In the genomic region with DNA sequence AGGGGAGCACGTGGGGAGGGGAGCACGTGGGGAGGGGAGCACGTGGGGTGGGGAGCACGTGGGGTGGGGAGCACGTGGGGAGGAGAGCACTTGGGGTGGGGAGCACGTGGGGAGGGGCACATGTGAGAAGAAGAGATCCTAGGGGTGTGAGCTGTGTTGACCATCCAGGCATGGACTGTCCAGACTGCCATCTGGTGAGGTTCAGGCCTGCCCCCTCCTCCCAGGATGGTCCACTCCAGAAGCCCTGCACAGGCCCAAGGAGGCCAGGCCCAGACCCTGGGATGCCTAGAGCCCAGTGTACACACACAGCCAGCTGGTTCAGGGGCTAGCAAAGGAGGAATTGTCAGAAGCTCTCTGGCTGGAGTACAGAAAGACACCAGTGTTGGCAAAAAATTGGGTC, we compare ENCODE assay signal across 22 cellular contexts. TPM values are rescaled to one million over a fixed set of nuclear protein-coding genes. Genes with fewer than 3 reads are reported as not detected.
A peak's percentile ranks its signal among the peaks of the same experiment; 100 is the strongest.
DNase-seq lines count a peak whose midpoint lies in the region; ATAC-seq, FAIRE-seq and TF ChIP-seq lines count a peak whose summit lies in the region.
"Had no signal": no experiment of that assay in that cellular context is flagged by ENCODE, and none has a peak within 500 bp of the region (broad histone marks: within the 10 kb centered on the region; RNA-seq: fewer than 3 reads in every experiment).

No MANE protein-coding gene starts in this region.

- H3K4me1 ChIP-seq in BLaER1 (peaks cover 20% of the 10 kb centered on the region), GM23248 (ENCODE audit: insufficient read depth) (peaks cover 7% of the 10 kb centered on the region), K562 (replicated peaks in 1 of 2; ENCODE audit: control insufficient read depth in 2 of 2, insufficient read depth in 2 of 2, low read length in 2 of 2) (peaks cover 7 to 43% of the 10 kb centered on the region in 2 experiments; a peak in 4 of 5 replicates)
- H3K4me1 ChIP-seq: Caco-2 had no signal

- H2AFZ ChIP-seq in GM23248 (no peak overlapping the region), K562 (ENCODE audit: low read depth, low read length) (no peak overlapping the region)

- DNase-seq in GM23248 (no peak), K562 (ENCODE audit: extremely low read depth in 1 of 4, low spot score in 3 of 4) (no peak), NCI-H1694 treated with DMSO at 0.1 percent for 48 hours (lab: John Stamatoyannopoulos, UW) (no peak)
- DNase-seq: 8988T; ACHN; AML-193; BE2C; Caco-2; CD4-positive, CD25-positive, alpha-beta regulatory T cell; CD8-positive, alpha-beta T cell; DMS153; DND-41; GOT3; HFFc6 had no signal

- in situ Hi-C loops in GM23248 (cut with MboI), result no loop called here
- in situ Hi-C loops in K562 (cut with MboI), result no loop called here

- H3K27me3 ChIP-seq in BLaER1 (no peaks in the 10 kb centered on the region), GM23248 (replicated peaks; ENCODE audit: insufficient read depth) (no peaks in the 10 kb centered on the region), K562 (ENCODE audit: control insufficient read depth in 2 of 2, insufficient read depth in 2 of 2, low read length in 2 of 2) (no peaks in the 10 kb centered on the region)
- H3K27me3 ChIP-seq: BE2C had no signal

- H3K4me3 ChIP-seq in BLaER1, result no peak overlapping the region
- H3K4me3 ChIP-seq in GM23248, result no peak overlapping the region
- H3K4me3 ChIP-seq in K562, result no peak overlapping the region
- H3K4me3 ChIP-seq: A549 had no signal

- H4K20me1 ChIP-seq in BLaER1 (peaks cover 41% of the 10 kb centered on the region), GM23248 (ENCODE audit: insufficient read depth) (no peaks in the 10 kb centered on the region), K562 (replicated peaks; ENCODE audit: control insufficient read depth, insufficient read depth, low read length) (no peaks in the 10 kb centered on the region; the same call in 1 of the 2 replicates)

- H3K79me2 ChIP-seq in GM23248 (ENCODE audit: insufficient read depth), result peaks cover 44% of the 10 kb centered on the region
- peaks cover 28% of the 10 kb centered on the region for H3K79me2 ChIP-seq in K562 (ENCODE audit: control insufficient read depth, insufficient read depth, low read length)

- H3K36me3 ChIP-seq in BLaER1 (peaks cover 80% of the 10 kb centered on the region), GM23248 (ENCODE audit: low read depth) (no peaks in the 10 kb centered on the region; the same call in 1 of the 2 replicates), K562 (ENCODE audit: control insufficient read depth, insufficient read depth, low read length) (peaks cover 76% of the 10 kb centered on the region)

- WGBS in GM23248 (ENCODE audit: low coverage in 1 of 2, low lambda C conversion rate in 2 of 2, missing lambda C conversion rate in 2 of 2), 2 experiments, result 56% methylated on average over 6 of the region's 6 CpGs; no CpG with 5 or more reads in 1 of the 2 experiments
- no CpG with 5 or more reads among the region's 6 CpGs for WGBS in K562 (ENCODE audit: insufficient coverage, low coverage, missing lambda C conversion rate)

- no peak for TF ChIP-seq EP300 in K562 (IDR thresholded peaks at IDR 0.05; ENCODE audit: low read length)

- no peaks in the 10 kb centered on the region for H3K9me1 ChIP-seq in K562 (ENCODE audit: control insufficient read depth, insufficient read depth, low read length)

- CTCF ChIA-PET in K562 (lab: Yijun Ruan, JAX; ENCODE audit: low intra/inter-chr PET ratio), result no interaction called here

- BruUV-seq in K562 (replicated peaks; lab: Mats Ljungman, UMichigan), result no TSS peak

- H3K36me3 Mint-ChIP-seq in stimulated activated memory B cell treated with anti-CD40 and anti-IgM and Interleukin-4, amounts not matched to agents 10 μg/mL and 1 μg/mL and 100 μg/mL, for 72 hours, result peaks cover 38% of the 10 kb centered on the region
- H3K36me3 Mint-ChIP-seq: CD4-positive, CD25-positive, alpha-beta regulatory T cell had no signal

- no peaks in the 10 kb centered on the region for H3K9me2 ChIP-seq in GM23248 (ENCODE audit: insufficient read depth)

- H3K9me3 ChIP-seq in BLaER1, result no peaks in the 10 kb centered on the region
- no peaks in the 10 kb centered on the region for H3K9me3 ChIP-seq in GM23248 (ENCODE audit: low read depth)
- H3K9me3 ChIP-seq in K562 (replicated peaks; ENCODE audit: control insufficient read depth, insufficient read depth, low read depth, low read length), result no peaks in the 10 kb centered on the region
- H3K9me3 ChIP-seq: A549, BE2C, Caco-2, HAP-1 had no signal

- no peak for TF ChIP-seq RAD21 in K562 (CRISPR knock-in tag; conservative IDR thresholded peaks at IDR 0.05 in 1 of 2, IDR thresholded peaks at IDR 0.05 in 1 of 2)

- intact Hi-C loops in K562 (cut with micrococcal nuclease), result no loop called here

- H3K9me3 Mint-ChIP-seq in stimulated activated memory B cell treated with anti-CD40 and anti-IgM and Interleukin-4, amounts not matched to agents 10 μg/mL and 1 μg/mL and 100 μg/mL, for 72 hours, result no peaks in the 10 kb centered on the region
- H3K9me3 Mint-ChIP-seq: CD4-positive, CD25-positive, alpha-beta regulatory T cell; CD8-positive, alpha-beta T cell; HFFc6 had no signal

- FAIRE-seq in K562 (lab: Jason Lieb, UNC), result no peak
- FAIRE-seq: A549, G401.6, GM12878, H54 had no signal

- peaks cover 38% of the 10 kb centered on the region for H3K4me1 Mint-ChIP-seq in stimulated activated memory B cell treated with anti-CD40 and anti-IgM and Interleukin-4, amounts not matched to agents 10 μg/mL and 1 μg/mL and 100 μg/mL, for 72 hours

- no peak overlapping the region for H3K4me3 Mint-ChIP-seq in stimulated activated memory B cell treated with anti-CD40 and anti-IgM and Interleukin-4, amounts not matched to agents 10 μg/mL and 1 μg/mL and 100 μg/mL, for 72 hours

- no peak overlapping the region for H3K27ac Mint-ChIP-seq in stimulated activated memory B cell treated with anti-CD40 and anti-IgM and Interleukin-4, amounts not matched to agents 10 μg/mL and 1 μg/mL and 100 μg/mL, for 72 hours
- H3K27ac Mint-ChIP-seq: CD4-positive, CD25-positive, alpha-beta regulatory T cell; CD8-positive, alpha-beta T cell; HFFc6 had no signal

- ATAC-seq in K562 (no peak), HG03442 (IDR thresholded peaks at IDR 0.05; ENCODE audit: unreplicated experiment) (no peak)
- no peak for ATAC-seq in stimulated activated memory B cell treated with anti-CD40 and anti-IgM and Interleukin-4, amounts not matched to agents 10 μg/mL and 1 μg/mL and 100 μg/mL, for 72 hours
- ATAC-seq: A549; CD8-positive, alpha-beta T cell; GM12878 had no signal

- H3K4me2 ChIP-seq in BLaER1 (no peak overlapping the region), GM23248 (ENCODE audit: unreplicated experiment) (no peak overlapping the region), K562 (ENCODE audit: insufficient read depth, low read length) (no peak overlapping the region)

- peaks cover 10% of the 10 kb centered on the region; the same call in 1 of the 2 replicates for H3F3A ChIP-seq in GM23248 (ENCODE audit: insufficient read depth)

- H3K27ac ChIP-seq in BLaER1 (no peak overlapping the region), GM23248 (no peak overlapping the region), K562 (ENCODE audit: extremely low read depth, low read depth, low read length) (no peak overlapping the region)

- TF ChIP-seq POLR2A in K562 (conservative IDR thresholded peaks at IDR 0.05), result no peak

- no peak for TF ChIP-seq CTCF in K562 (IDR thresholded peaks at IDR 0.05 in 2 of 3, conservative IDR thresholded peaks at IDR 0.05 in 1 of 3; ENCODE audit: insufficient read depth in 2 of 3, low read depth in 1 of 3, low read length in 3 of 3)

- POLR2A ChIA-PET in K562 (lab: Yijun Ruan, JAX), result no interaction called here

- H3K27me3 Mint-ChIP-seq in stimulated activated memory B cell treated with anti-CD40 and anti-IgM and Interleukin-4, amounts not matched to agents 10 μg/mL and 1 μg/mL and 100 μg/mL, for 72 hours, result no peaks in the 10 kb centered on the region
- H3K27me3 Mint-ChIP-seq: CD4-positive, CD25-positive, alpha-beta regulatory T cell had no signal

- H3K9ac ChIP-seq in BLaER1, result 0 out of 2 replicates have a peak overlapping the region, but pooled peaks have one; percentile 88
- H3K9ac ChIP-seq in GM23248, result 0 out of 2 replicates have a peak overlapping the region, but pooled peaks have one; percentile 85
- no peak overlapping the region for H3K9ac ChIP-seq in K562 (ENCODE audit: insufficient read depth in 1 of 2, low read depth in 2 of 2, low read length in 2 of 2)

RNA-seq across cellular contexts. Expression of a gene that starts 2.3 kb away (rescaled TPM):
- 5.2 and 8.2 TPM in 2 replicates for total RNA-seq in GM23248 (2014; rRNA removed; shearing (Covaris generic))
- 3.3 and 4.4 TPM in 2 replicates for polyA plus RNA-seq in GM23248 (2016; fragmentation: Nextera tagmentation; extraction: Ambion mirVana)
- 42.9 and 79.4 TPM in 2 replicates for total RNA-seq in K562 (2011; cell fraction: chromatin; rRNA removed; ENCODE audit: low replicate concordance)
- total RNA-seq in K562 (2011; cell fraction: nucleolus; rRNA removed), result 32.0 TPM in 2 replicates
- 23.1 and 26.3 TPM in 2 replicates for total RNA-seq in K562 (2011; cell fraction: nucleoplasm; rRNA removed)
- total RNA-seq in K562 (2014; rRNA removed), result 14.4 and 15.8 TPM in 2 replicates
- 7.1 and 8.8 TPM in 2 replicates for total RNA-seq in K562 (2014; rRNA removed; fragmentation: Illumina TruSeq; extraction: Trizol)
- total RNA-seq in K562 (2015; rRNA removed; fragmentation: Illumina TruSeq; extraction: Trizol), result 9.3 and 11.1 TPM in 2 replicates
- 17.1 and 18.7 TPM in 2 replicates for total RNA-seq in K562 (2021)
- 4.4 and 4.5 TPM in 2 replicates for polyA plus RNA-seq in K562 (2011; rRNA removed)
- polyA plus RNA-seq in K562 (2011; cell fraction: cytosol; rRNA removed), result 3.2 and 7.4 TPM in 2 replicates
- polyA plus RNA-seq in K562 (2011; cell fraction: nucleus; rRNA removed), result 16.1 and 32.6 TPM in 2 replicates
- polyA plus RNA-seq in K562 (2012), result 9.7 and 10.5 TPM in 2 replicates
- polyA plus RNA-seq in K562 (2014; fragmentation: Illumina TruSeq; extraction: Trizol), result 8.8 and 9.0 TPM in 2 replicates
- under 1 TPM; 0.21 to 0.46 TPM for polyA plus RNA-seq in K562 (2014; fragmentation: Nextera tagmentation; extraction: Ambion mirVana)
- 18.7 and 21.8 TPM in 2 replicates for polyA plus RNA-seq in K562 (2014; rRNA removed)
- 6.7 and 10.2 TPM in 2 replicates for polyA minus RNA-seq in K562 (2011; rRNA and poly(A)+ RNA removed)
- 6.1 and 7.4 TPM in 2 replicates for polyA minus RNA-seq in K562 (2011; cell fraction: cytosol; rRNA and poly(A)+ RNA removed)
- polyA minus RNA-seq in K562 (2011; cell fraction: nucleus; rRNA and poly(A)+ RNA removed), result 8.3 and 11.7 TPM in 2 replicates

RNA-seq across cellular contexts. Expression of a gene that starts 12.8 kb away (rescaled TPM):
- 36.4 and 50.2 TPM in 2 replicates for total RNA-seq in GM23248 (2014; rRNA removed; shearing (Covaris generic))
- polyA plus RNA-seq in GM23248 (2016; fragmentation: Nextera tagmentation; extraction: Ambion mirVana) (11.2 and 13.0 TPM in 2 replicates), K562 (2011; rRNA removed) (77.3 and 92.6 TPM in 2 replicates), K562 (2014; fragmentation: Illumina TruSeq; extraction: Trizol) (72.6 and 75.9 TPM in 2 replicates), K562 (2014; fragmentation: Nextera tagmentation; extraction: Ambion mirVana) (1 to 10 TPM; 6.7 to 9.6 TPM), K562 (2014; rRNA removed) (106 and 108 TPM in 2 replicates)
- total RNA-seq in K562 (2011; cell fraction: chromatin; rRNA removed; ENCODE audit: low replicate concordance), result 129 and 278 TPM in 2 replicates
- 185 and 197 TPM in 2 replicates for total RNA-seq in K562 (2011; cell fraction: nucleolus; rRNA removed)
- total RNA-seq in K562 (2011; cell fraction: nucleoplasm; rRNA removed), result 143 and 151 TPM in 2 replicates
- total RNA-seq in K562 (2014; rRNA removed) (79.0 and 88.8 TPM in 2 replicates), K562 (2014; rRNA removed; fragmentation: Illumina TruSeq; extraction: Trizol) (38.1 and 38.3 TPM in 2 replicates), K562 (2015; rRNA removed; fragmentation: Illumina TruSeq; extraction: Trizol) (61.3 and 65.5 TPM in 2 replicates), K562 (2021) (101 and 104 TPM in 2 replicates)
- polyA plus RNA-seq in K562 (2011; cell fraction: cytosol; rRNA removed), result 45.3 and 59.9 TPM in 2 replicates
- 432 and 490 TPM in 2 replicates for polyA plus RNA-seq in K562 (2011; cell fraction: nucleus; rRNA removed)
- 54.6 and 62.9 TPM in 2 replicates for polyA plus RNA-seq in K562 (2012)
- polyA minus RNA-seq in K562 (2011; rRNA and poly(A)+ RNA removed), result 19.2 and 21.9 TPM in 2 replicates
- 33.9 and 46.1 TPM in 2 replicates for polyA minus RNA-seq in K562 (2011; cell fraction: cytosol; rRNA and poly(A)+ RNA removed)
- 76.5 and 84.3 TPM in 2 replicates for polyA minus RNA-seq in K562 (2011; cell fraction: nucleus; rRNA and poly(A)+ RNA removed)

RNA-seq across cellular contexts. Expression of a gene that starts 12.8 kb away (rescaled TPM):
- total RNA-seq in GM23248 (2014; rRNA removed; shearing (Covaris generic)), result 58.7 and 102 TPM in 2 replicates
- 77.4 and 81.9 TPM in 2 replicates for polyA plus RNA-seq in GM23248 (2016; fragmentation: Nextera tagmentation; extraction: Ambion mirVana)
- total RNA-seq in K562 (2011; cell fraction: chromatin; rRNA removed; ENCODE audit: low replicate concordance), result 255 and 404 TPM in 2 replicates
- 209 and 247 TPM in 2 replicates for total RNA-seq in K562 (2011; cell fraction: nucleolus; rRNA removed)
- 203 and 214 TPM in 2 replicates for total RNA-seq in K562 (2011; cell fraction: nucleoplasm; rRNA removed)
- 86.6 and 111 TPM in 2 replicates for total RNA-seq in K562 (2014; rRNA removed)
- 82.4 and 104 TPM in 2 replicates for total RNA-seq in K562 (2014; rRNA removed; fragmentation: Illumina TruSeq; extraction: Trizol)
- total RNA-seq in K562 (2015; rRNA removed; fragmentation: Illumina TruSeq; extraction: Trizol), result 66.6 and 67.5 TPM in 2 replicates
- 118 and 139 TPM in 2 replicates for total RNA-seq in K562 (2021)
- polyA plus RNA-seq in K562 (2011; rRNA removed), result 114 and 119 TPM in 2 replicates
- polyA plus RNA-seq in K562 (2011; cell fraction: cytosol; rRNA removed), result 102 and 129 TPM in 2 replicates
- 346 and 387 TPM in 2 replicates for polyA plus RNA-seq in K562 (2011; cell fraction: nucleus; rRNA removed)
- 65.8 and 181 TPM in 2 replicates for polyA plus RNA-seq in K562 (2012)
- 99.8 and 122 TPM in 2 replicates for polyA plus RNA-seq in K562 (2014; fragmentation: Illumina TruSeq; extraction: Trizol)
- polyA plus RNA-seq in K562 (2014; fragmentation: Nextera tagmentation; extraction: Ambion mirVana), result 10 to 100 TPM; 23.9 to 30.0 TPM
- polyA plus RNA-seq in K562 (2014; rRNA removed), result 129 and 143 TPM in 2 replicates
- 81.4 and 83.2 TPM in 2 replicates for polyA minus RNA-seq in K562 (2011; rRNA and poly(A)+ RNA removed)
- polyA minus RNA-seq in K562 (2011; cell fraction: cytosol; rRNA and poly(A)+ RNA removed), result 40.2 and 43.4 TPM in 2 replicates
- polyA minus RNA-seq in K562 (2011; cell fraction: nucleus; rRNA and poly(A)+ RNA removed), result 68.0 and 90.1 TPM in 2 replicates

RNA-seq across cellular contexts. Expression of a gene that starts 24.2 kb away (rescaled TPM):
- 0.11 TPM in 1 of 2 replicates, not detected in the other for total RNA-seq in GM23248 (2014; rRNA removed; shearing (Covaris generic))
- polyA plus RNA-seq in GM23248 (2016; fragmentation: Nextera tagmentation; extraction: Ambion mirVana), result 0.60 and 0.61 TPM in 2 replicates
- total RNA-seq in K562 (2011; cell fraction: chromatin; rRNA removed; ENCODE audit: low replicate concordance), result 37.4 and 149 TPM in 2 replicates
- total RNA-seq in K562 (2011; cell fraction: nucleolus; rRNA removed), result 92.6 and 92.9 TPM in 2 replicates
- 39.7 and 46.5 TPM in 2 replicates for total RNA-seq in K562 (2011; cell fraction: nucleoplasm; rRNA removed)
- total RNA-seq in K562 (2014; rRNA removed), result 37.6 and 40.1 TPM in 2 replicates
- total RNA-seq in K562 (2014; rRNA removed; fragmentation: Illumina TruSeq; extraction: Trizol), result 3.5 and 3.6 TPM in 2 replicates
- total RNA-seq in K562 (2015; rRNA removed; fragmentation: Illumina TruSeq; extraction: Trizol), result 14.6 and 15.8 TPM in 2 replicates
- total RNA-seq in K562 (2021), result 35.6 and 42.7 TPM in 2 replicates
- 9.7 and 27.8 TPM in 2 replicates for polyA plus RNA-seq in K562 (2011; rRNA removed)
- 10.5 and 13.4 TPM in 2 replicates for polyA plus RNA-seq in K562 (2011; cell fraction: cytosol; rRNA removed)
- 231 and 234 TPM in 2 replicates for polyA plus RNA-seq in K562 (2011; cell fraction: nucleus; rRNA removed)
- polyA plus RNA-seq in K562 (2012), result 21.9 and 61.0 TPM in 2 replicates
- 4.7 and 13.2 TPM in 2 replicates for polyA plus RNA-seq in K562 (2014; fragmentation: Illumina TruSeq; extraction: Trizol)
- 1 to 10 TPM; 1.7 to 2.0 TPM for polyA plus RNA-seq in K562 (2014; fragmentation: Nextera tagmentation; extraction: Ambion mirVana)
- polyA plus RNA-seq in K562 (2014; rRNA removed), result 40.4 and 53.0 TPM in 2 replicates
- polyA minus RNA-seq in K562 (2011; rRNA and poly(A)+ RNA removed), result 4.8 and 5.0 TPM in 2 replicates
- 7.2 and 12.8 TPM in 2 replicates for polyA minus RNA-seq in K562 (2011; cell fraction: cytosol; rRNA and poly(A)+ RNA removed)
- 25.8 and 55.4 TPM in 2 replicates for polyA minus RNA-seq in K562 (2011; cell fraction: nucleus; rRNA and poly(A)+ RNA removed)

RNA-seq across cellular contexts. Expression of a gene that starts 34.1 kb away (rescaled TPM):
- 12.3 and 49.8 TPM in 2 replicates for total RNA-seq in GM23248 (2014; rRNA removed; shearing (Covaris generic))
- polyA plus RNA-seq in GM23248 (2016; fragmentation: Nextera tagmentation; extraction: Ambion mirVana), result 25.9 and 27.1 TPM in 2 replicates
- total RNA-seq in K562 (2011; cell fraction: chromatin; rRNA removed; ENCODE audit: low replicate concordance), result 3.5 and 12.0 TPM in 2 replicates
- 9.3 and 11.7 TPM in 2 replicates for total RNA-seq in K562 (2011; cell fraction: nucleolus; rRNA removed)
- total RNA-seq in K562 (2011; cell fraction: nucleoplasm; rRNA removed), result 3.4 and 4.8 TPM in 2 replicates
- 44.6 and 56.7 TPM in 2 replicates for total RNA-seq in K562 (2014; rRNA removed)
- total RNA-seq in K562 (2014; rRNA removed; fragmentation: Illumina TruSeq; extraction: Trizol), result 2.2 and 3.4 TPM in 2 replicates
- total RNA-seq in K562 (2015; rRNA removed; fragmentation: Illumina TruSeq; extraction: Trizol), result 10.0 and 10.8 TPM in 2 replicates
- 25.6 and 25.8 TPM in 2 replicates for total RNA-seq in K562 (2021)
- 3.1 and 3.2 TPM in 2 replicates for polyA plus RNA-seq in K562 (2011; rRNA removed)
- 7.6 and 27.3 TPM in 2 replicates for polyA plus RNA-seq in K562 (2011; cell fraction: cytosol; rRNA removed)
- polyA plus RNA-seq in K562 (2011; cell fraction: nucleus; rRNA removed), result 4.2 and 7.4 TPM in 2 replicates
- 8.5 and 15.9 TPM in 2 replicates for polyA plus RNA-seq in K562 (2012)
- 2.2 and 4.2 TPM in 2 replicates for polyA plus RNA-seq in K562 (2014; fragmentation: Illumina TruSeq; extraction: Trizol)
- under 1 TPM; 0.17 to 0.36 TPM for polyA plus RNA-seq in K562 (2014; fragmentation: Nextera tagmentation; extraction: Ambion mirVana)
- polyA plus RNA-seq in K562 (2014; rRNA removed), result 22.1 and 29.8 TPM in 2 replicates
- polyA minus RNA-seq in K562 (2011; rRNA and poly(A)+ RNA removed), result 0.28 TPM in 1 of 2 replicates, not detected in the other
- polyA minus RNA-seq in K562 (2011; cell fraction: cytosol; rRNA and poly(A)+ RNA removed), result 2.6 and 3.4 TPM in 2 replicates
- polyA minus RNA-seq in K562 (2011; cell fraction: nucleus; rRNA and poly(A)+ RNA removed), result 2.9 and 3.6 TPM in 2 replicates

Comparison
In these comparisons a context has a peak if more than half of its experiments do, and no peak if none do; other contexts are left out.
1. H3K9ac ChIP-seq: peak in BLaER1 (single experiment) and GM23248 (single experiment); none in K562 (0 of 2).